1 cellular context compared by ENCODE assay signal in genomic region chr22:50262460-50262911, GRCh38.
A peak's percentile ranks its signal among the peaks of the same experiment; 100 is the strongest.
TF ChIP-seq lines count a peak whose summit lies in the region.

No MANE protein-coding gene starts in this region.

TF ChIP-seq in HepG2, 621 proteins besides CTCF, POLR2A, EP300 and RAD21 (continues in another document):
- peak; percentile 62 for TF ChIP-seq FOSL2 (CRISPR knock-in tag; IDR thresholded peaks at IDR 0.05)
- peak; percentile 44; the same call in 1 of the 2 replicates for TF ChIP-seq ZFX (CRISPR knock-in tag; IDR thresholded peaks at IDR 0.05; ENCODE audit: low read depth)
- TF ChIP-seq NRL (CRISPR knock-in tag; IDR thresholded peaks at IDR 0.05; ENCODE audit: borderline replicate concordance), result 0 out of 2 replicates have a peak, but pooled peaks have one; percentile 47
- TF ChIP-seq ZBTB26 (CRISPR knock-in tag; IDR thresholded peaks at IDR 0.05; ENCODE audit: borderline replicate concordance), result no peak
- TF ChIP-seq PRPF4 (IDR thresholded peaks at IDR 0.05; ENCODE audit: low read depth, low read length, poor library complexity, severe bottlenecking), result no peak
- no peak for TF ChIP-seq ZNF101 (CRISPR knock-in tag; IDR thresholded peaks at IDR 0.05; ENCODE audit: borderline replicate concordance, low read depth)
- no peak for TF ChIP-seq HMG20A (CRISPR knock-in tag; IDR thresholded peaks at IDR 0.05; ENCODE audit: borderline replicate concordance)
- 0 out of 2 replicates have a peak, but pooled peaks have one; percentile 38 for TF ChIP-seq ARID2 (CRISPR knock-in tag; IDR thresholded peaks at IDR 0.05; ENCODE audit: borderline replicate concordance)
- peak; percentile 68; the same call in 1 of the 2 replicates for TF ChIP-seq HNRNPL (IDR thresholded peaks at IDR 0.05; ENCODE audit: low read depth, low read length)
- TF ChIP-seq, protein P1, sequence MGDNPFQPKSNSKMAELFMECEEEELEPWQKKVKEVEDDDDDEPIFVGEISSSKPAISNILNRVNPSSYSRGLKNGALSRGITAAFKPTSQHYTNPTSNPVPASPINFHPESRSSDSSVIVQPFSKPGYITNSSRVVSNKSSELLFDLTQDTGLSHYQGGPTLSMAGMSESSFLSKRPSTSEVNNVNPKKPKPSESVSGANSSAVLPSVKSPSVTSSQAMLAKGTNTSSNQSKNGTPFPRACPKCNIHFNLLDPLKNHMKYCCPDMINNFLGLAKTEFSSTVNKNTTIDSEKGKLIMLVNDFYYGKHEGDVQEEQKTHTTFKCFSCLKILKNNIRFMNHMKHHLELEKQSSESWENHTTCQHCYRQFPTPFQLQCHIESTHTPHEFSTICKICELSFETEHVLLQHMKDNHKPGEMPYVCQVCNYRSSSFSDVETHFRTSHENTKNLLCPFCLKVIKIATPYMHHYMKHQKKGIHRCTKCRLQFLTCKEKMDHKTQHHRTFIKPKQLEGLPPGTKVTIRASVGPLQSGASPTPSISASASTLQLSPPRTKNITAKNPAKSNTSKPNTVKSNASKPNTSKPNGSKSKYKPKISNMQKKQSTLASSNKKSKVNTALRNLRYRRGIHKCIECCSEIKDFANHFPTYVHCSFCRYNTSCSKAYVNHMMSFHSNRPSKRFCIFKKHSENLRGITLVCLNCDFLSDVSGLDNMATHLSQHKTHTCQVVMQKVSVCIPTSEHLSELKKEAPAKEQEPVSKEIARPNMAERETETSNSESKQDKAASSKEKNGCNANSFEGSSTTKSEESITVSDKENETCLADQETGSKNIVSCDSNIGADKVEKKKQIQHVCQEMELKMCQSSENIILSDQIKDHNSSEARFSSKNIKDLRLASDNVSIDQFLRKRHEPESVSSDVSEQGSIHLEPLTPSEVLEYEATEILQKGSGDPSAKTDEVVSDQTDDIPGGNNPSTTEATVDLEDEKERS (CRISPR knock-in tag; IDR thresholded peaks at IDR 0.05), result no peak
- TF ChIP-seq, protein P2, sequence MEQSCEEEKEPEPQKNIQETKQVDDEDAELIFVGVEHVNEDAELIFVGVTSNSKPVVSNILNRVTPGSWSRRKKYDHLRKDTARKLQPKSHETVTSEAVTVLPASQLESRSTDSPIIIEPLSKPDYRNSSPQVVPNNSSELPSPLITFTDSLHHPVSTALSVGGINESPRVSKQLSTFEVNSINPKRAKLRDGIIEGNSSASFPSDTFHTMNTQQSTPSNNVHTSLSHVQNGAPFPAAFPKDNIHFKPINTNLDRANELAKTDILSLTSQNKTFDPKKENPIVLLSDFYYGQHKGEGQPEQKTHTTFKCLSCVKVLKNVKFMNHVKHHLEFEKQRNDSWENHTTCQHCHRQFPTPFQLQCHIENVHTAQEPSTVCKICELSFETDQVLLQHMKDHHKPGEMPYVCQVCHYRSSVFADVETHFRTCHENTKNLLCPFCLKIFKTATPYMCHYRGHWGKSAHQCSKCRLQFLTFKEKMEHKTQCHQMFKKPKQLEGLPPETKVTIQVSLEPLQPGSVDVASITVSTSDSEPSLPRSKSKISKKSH (CRISPR knock-in tag; IDR thresholded peaks at IDR 0.05; ENCODE audit: borderline replicate concordance), result no peak
- no peak for TF ChIP-seq NFE2L2 (IDR thresholded peaks at IDR 0.05; ENCODE audit: low read length)
- TF ChIP-seq ZNF609 (CRISPR knock-in tag; IDR thresholded peaks at IDR 0.05; ENCODE audit: borderline replicate concordance), result no peak
- TF ChIP-seq KDM2A (CRISPR knock-in tag; IDR thresholded peaks at IDR 0.05; ENCODE audit: borderline replicate concordance, low read depth), result peak; percentile 20; the same call in 1 of the 2 replicates
- peak; percentile 11 for TF ChIP-seq U2AF1 (optimal IDR thresholded peaks at IDR 0.05; ENCODE audit: low read depth, low read length)
- TF ChIP-seq, protein P3, sequence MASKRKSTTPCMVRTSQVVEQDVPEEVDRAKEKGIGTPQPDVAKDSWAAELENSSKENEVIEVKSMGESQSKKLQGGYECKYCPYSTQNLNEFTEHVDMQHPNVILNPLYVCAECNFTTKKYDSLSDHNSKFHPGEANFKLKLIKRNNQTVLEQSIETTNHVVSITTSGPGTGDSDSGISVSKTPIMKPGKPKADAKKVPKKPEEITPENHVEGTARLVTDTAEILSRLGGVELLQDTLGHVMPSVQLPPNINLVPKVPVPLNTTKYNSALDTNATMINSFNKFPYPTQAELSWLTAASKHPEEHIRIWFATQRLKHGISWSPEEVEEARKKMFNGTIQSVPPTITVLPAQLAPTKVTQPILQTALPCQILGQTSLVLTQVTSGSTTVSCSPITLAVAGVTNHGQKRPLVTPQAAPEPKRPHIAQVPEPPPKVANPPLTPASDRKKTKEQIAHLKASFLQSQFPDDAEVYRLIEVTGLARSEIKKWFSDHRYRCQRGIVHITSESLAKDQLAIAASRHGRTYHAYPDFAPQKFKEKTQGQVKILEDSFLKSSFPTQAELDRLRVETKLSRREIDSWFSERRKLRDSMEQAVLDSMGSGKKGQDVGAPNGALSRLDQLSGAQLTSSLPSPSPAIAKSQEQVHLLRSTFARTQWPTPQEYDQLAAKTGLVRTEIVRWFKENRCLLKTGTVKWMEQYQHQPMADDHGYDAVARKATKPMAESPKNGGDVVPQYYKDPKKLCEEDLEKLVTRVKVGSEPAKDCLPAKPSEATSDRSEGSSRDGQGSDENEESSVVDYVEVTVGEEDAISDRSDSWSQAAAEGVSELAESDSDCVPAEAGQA (IDR thresholded peaks at IDR 0.05; ENCODE audit: low read depth), result 0 out of 2 replicates have a peak, but pooled peaks have one; percentile 23
- TF ChIP-seq, protein P3 (CRISPR knock-in tag; IDR thresholded peaks at IDR 0.05; ENCODE audit: borderline replicate concordance), result no peak
- no peak for TF ChIP-seq ZNF281 (CRISPR knock-in tag; IDR thresholded peaks at IDR 0.05; ENCODE audit: borderline replicate concordance)
- TF ChIP-seq ZNF317 (CRISPR knock-in tag; IDR thresholded peaks at IDR 0.05), result no peak
- no peak for TF ChIP-seq ZNF468 (CRISPR knock-in tag; IDR thresholded peaks at IDR 0.05)
- TF ChIP-seq NR3C1 (CRISPR knock-in tag; IDR thresholded peaks at IDR 0.05), result no peak
- no peak for TF ChIP-seq SIN3B (IDR thresholded peaks at IDR 0.05; ENCODE audit: low read length)
- TF ChIP-seq, protein P4, sequence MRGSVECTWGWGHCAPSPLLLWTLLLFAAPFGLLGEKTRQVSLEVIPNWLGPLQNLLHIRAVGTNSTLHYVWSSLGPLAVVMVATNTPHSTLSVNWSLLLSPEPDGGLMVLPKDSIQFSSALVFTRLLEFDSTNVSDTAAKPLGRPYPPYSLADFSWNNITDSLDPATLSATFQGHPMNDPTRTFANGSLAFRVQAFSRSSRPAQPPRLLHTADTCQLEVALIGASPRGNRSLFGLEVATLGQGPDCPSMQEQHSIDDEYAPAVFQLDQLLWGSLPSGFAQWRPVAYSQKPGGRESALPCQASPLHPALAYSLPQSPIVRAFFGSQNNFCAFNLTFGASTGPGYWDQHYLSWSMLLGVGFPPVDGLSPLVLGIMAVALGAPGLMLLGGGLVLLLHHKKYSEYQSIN (CRISPR knock-in tag; IDR thresholded peaks at IDR 0.05; ENCODE audit: borderline replicate concordance), result no peak
- TF ChIP-seq ZNF629 (CRISPR knock-in tag; conservative IDR thresholded peaks at IDR 0.05), result no peak
- TF ChIP-seq, protein P5, sequence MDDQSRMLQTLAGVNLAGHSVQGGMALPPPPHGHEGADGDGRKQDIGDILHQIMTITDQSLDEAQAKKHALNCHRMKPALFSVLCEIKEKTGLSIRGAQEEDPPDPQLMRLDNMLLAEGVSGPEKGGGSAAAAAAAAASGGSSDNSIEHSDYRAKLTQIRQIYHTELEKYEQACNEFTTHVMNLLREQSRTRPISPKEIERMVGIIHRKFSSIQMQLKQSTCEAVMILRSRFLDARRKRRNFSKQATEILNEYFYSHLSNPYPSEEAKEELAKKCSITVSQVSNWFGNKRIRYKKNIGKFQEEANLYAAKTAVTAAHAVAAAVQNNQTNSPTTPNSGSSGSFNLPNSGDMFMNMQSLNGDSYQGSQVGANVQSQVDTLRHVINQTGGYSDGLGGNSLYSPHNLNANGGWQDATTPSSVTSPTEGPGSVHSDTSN (CRISPR knock-in tag; IDR thresholded peaks at IDR 0.05; ENCODE audit: borderline replicate concordance), result no peak
